ENCODE assay signal across 19 cellular contexts in the genomic region with DNA sequence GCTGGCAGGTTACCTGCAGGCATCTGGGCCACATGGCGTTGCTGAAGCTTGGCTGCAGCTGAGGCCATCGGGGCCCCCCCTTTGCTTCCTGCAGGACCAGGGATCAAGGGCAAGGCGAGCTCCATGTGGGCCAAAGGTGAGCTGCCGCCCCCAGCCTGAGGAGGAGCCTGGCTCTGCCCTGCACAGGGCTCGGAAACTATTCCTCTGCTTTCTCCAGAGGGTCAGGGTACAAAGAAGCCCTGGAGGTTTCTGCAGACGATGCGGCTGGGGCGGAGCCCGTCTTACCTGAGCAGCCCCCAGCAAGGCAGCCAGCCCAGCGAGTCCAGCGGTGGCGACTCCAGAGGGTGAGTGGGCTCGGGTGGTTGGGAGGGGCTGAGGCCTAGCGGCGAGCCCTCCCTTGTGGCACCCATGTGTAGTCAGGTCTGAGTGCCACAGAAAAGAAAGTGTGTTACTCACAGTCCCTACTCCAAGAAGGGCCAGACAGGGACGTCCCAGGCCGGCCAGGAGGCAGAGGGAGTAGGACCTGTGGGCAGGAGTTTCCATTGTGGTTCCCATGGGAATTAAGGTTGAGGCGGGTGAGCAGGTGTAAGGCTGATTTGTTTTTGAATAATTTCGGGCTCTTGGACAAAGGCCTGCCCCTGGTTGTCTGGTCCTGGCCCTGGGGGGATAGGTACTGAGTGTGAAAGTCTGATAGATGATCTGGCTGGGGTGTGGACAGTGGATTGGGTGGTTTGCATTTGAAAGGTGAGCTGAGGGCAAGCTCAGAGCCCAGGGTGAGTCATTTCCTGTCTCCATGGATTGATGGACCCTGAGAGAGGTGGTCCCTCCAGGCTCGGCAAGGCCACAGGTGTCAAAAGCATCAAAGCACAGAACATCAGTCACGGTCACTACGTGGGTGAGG. TPM values are rescaled to one million over a fixed set of nuclear protein-coding genes. Genes with fewer than 3 reads are reported as not detected.
DNase-seq lines count a peak whose midpoint lies in the region; ATAC-seq, FAIRE-seq and TF ChIP-seq lines count a peak whose summit lies in the region.
"Had no signal": no experiment of that assay in that cellular context is flagged by ENCODE, and none has a peak within 500 bp of the region (broad histone marks: within the 10 kb centered on the region; RNA-seq: fewer than 3 reads in every experiment).

No MANE protein-coding gene starts in this region.

- no peak for TF ChIP-seq POLR2A in K562 (conservative IDR thresholded peaks at IDR 0.05)

- TF ChIP-seq EP300 in SK-N-SH (IDR thresholded peaks at IDR 0.05; ENCODE audit: borderline replicate concordance in 1 of 2, low read depth in 1 of 2, low read length in 1 of 2) (no peak), K562 (IDR thresholded peaks at IDR 0.05; ENCODE audit: low read length) (no peak)

- H3K36me3 ChIP-seq in SK-N-SH (replicated peaks in 1 of 2; ENCODE audit: control insufficient read depth in 1 of 2, insufficient read depth in 2 of 2, low read length in 1 of 2) (no peaks in the 10 kb centered on the region), K562 (ENCODE audit: control insufficient read depth, insufficient read depth, low read length) (no peaks in the 10 kb centered on the region)
- H3K36me3 ChIP-seq: BLaER1, left ventricle myocardium inferior, thoracic aorta had no signal

- no peaks in the 10 kb centered on the region for H3K9me2 ChIP-seq in SK-N-SH

- in situ Hi-C loops in K562 (cut with MboI): no loop called here

- H3K4me3 ChIP-seq in SK-N-SH (ENCODE audit: low read depth in 2 of 2, low read length in 1 of 2) (no peak overlapping the region), K562 (no peak overlapping the region)
- H3K4me3 ChIP-seq: BLaER1, hepatocyte, left ventricle myocardium inferior, thoracic aorta had no signal

- FAIRE-seq in K562 (lab: Jason Lieb, UNC): no peak
- FAIRE-seq in urothelium cell line (lab: Jason Lieb, UNC): no peak
- FAIRE-seq: small intestine had no signal

- WGBS in SK-N-SH (ENCODE audit: low lambda C conversion rate): 79% methylated on average over 17 of the region's 22 CpGs
- 11% methylated on average over 11 of the region's 22 CpGs for WGBS in K562 (ENCODE audit: insufficient coverage, low coverage, missing lambda C conversion rate)

- intact Hi-C loops in K562 (cut with micrococcal nuclease): no loop called here

- H3F3A ChIP-seq in SK-N-SH (replicated peaks; ENCODE audit: insufficient read depth): no peaks in the 10 kb centered on the region

- peaks cover 0 to 12% of the 10 kb centered on the region in 2 experiments; a peak in 1 of 4 replicates for H3K4me1 ChIP-seq in SK-N-SH (ENCODE audit: control insufficient read depth in 1 of 2, insufficient read depth in 2 of 2, low read depth in 1 of 2, low read length in 1 of 2)
- H3K4me1 ChIP-seq in K562 (replicated peaks in 1 of 2; ENCODE audit: control insufficient read depth in 2 of 2, insufficient read depth in 2 of 2, low read length in 2 of 2): peaks cover 0 to 12% of the 10 kb centered on the region in 2 experiments; a peak in 3 of 5 replicates
- H3K4me1 ChIP-seq: BLaER1, parathyroid adenoma had no signal

- H3K9me3 ChIP-seq in SK-N-SH (no peaks in the 10 kb centered on the region), K562 (replicated peaks; ENCODE audit: control insufficient read depth, insufficient read depth, low read depth, low read length) (no peaks in the 10 kb centered on the region)
- H3K9me3 ChIP-seq: BLaER1, left ventricle myocardium inferior, thoracic aorta had no signal

- no peaks in the 10 kb centered on the region for H3K27me3 ChIP-seq in SK-N-SH (ENCODE audit: insufficient read depth)
- peaks cover 3 to 28% of the 10 kb centered on the region in 2 experiments; a peak in 3 of 5 replicates for H3K27me3 ChIP-seq in K562 (ENCODE audit: control insufficient read depth in 2 of 2, insufficient read depth in 2 of 2, low read length in 2 of 2)
- H3K27me3 ChIP-seq: BLaER1, hepatocyte had no signal

- H3K79me2 ChIP-seq in SK-N-SH (ENCODE audit: insufficient read depth) (no peaks in the 10 kb centered on the region), K562 (ENCODE audit: control insufficient read depth, insufficient read depth, low read length) (no peaks in the 10 kb centered on the region)
- H3K79me2 ChIP-seq: hepatocyte, parathyroid adenoma had no signal

- CTCF ChIA-PET in SK-N-SH (lab: Yijun Ruan, JAX): interaction anchor here (0.7 kb wide), 1 partner anchor 51 kb away, joined by 3 read pairs; no protein-coding TSS in a partner anchor
- CTCF ChIA-PET in K562 (lab: Yijun Ruan, JAX; ENCODE audit: low intra/inter-chr PET ratio): no interaction called here

- TF ChIP-seq RAD21 in SK-N-SH (IDR thresholded peaks at IDR 0.05; ENCODE audit: low read length) (no peak), K562 (CRISPR knock-in tag; conservative IDR thresholded peaks at IDR 0.05 in 1 of 2, IDR thresholded peaks at IDR 0.05 in 1 of 2) (no peak)

- POLR2A ChIA-PET in SK-N-SH (lab: Yijun Ruan, JAX) (no interaction called here), K562 (lab: Yijun Ruan, JAX) (interaction anchor here (0.6 to 0.9 kb wide), 2 partner anchors 14 to 31 kb away, joined by 3 read pairs; no protein-coding TSS in a partner anchor)

- H2AFZ ChIP-seq in SK-N-SH (ENCODE audit: low read depth) (no peak overlapping the region), K562 (ENCODE audit: low read depth, low read length) (no peak overlapping the region)
- H2AFZ ChIP-seq: hepatocyte, parathyroid adenoma had no signal

- TF ChIP-seq CTCF in SK-N-SH (IDR thresholded peaks at IDR 0.05) (no peak), K562 (IDR thresholded peaks at IDR 0.05 in 2 of 3, conservative IDR thresholded peaks at IDR 0.05 in 1 of 3; ENCODE audit: insufficient read depth in 2 of 3, low read depth in 1 of 3, low read length in 3 of 3) (no peak)

- BruUV-seq in K562 (replicated peaks; lab: Mats Ljungman, UMichigan): no TSS peak

- H3K9ac ChIP-seq in SK-N-SH (no peak overlapping the region), K562 (ENCODE audit: insufficient read depth in 1 of 2, low read depth in 2 of 2, low read length in 2 of 2) (no peak overlapping the region; a peak in 1 of 4 replicates)
- H3K9ac ChIP-seq: BLaER1, parathyroid adenoma had no signal

- ATAC-seq in SK-N-SH treated with all-trans-retinoic acid at 6 μM for 48 hours: no peak
- peak; percentile 49; the same call in 2 of the 3 replicates for ATAC-seq in K562
- ATAC-seq in HG03521 (IDR thresholded peaks at IDR 0.05; ENCODE audit: unreplicated experiment): no peak
- ATAC-seq in HG03139 (IDR thresholded peaks at IDR 0.05; ENCODE audit: unreplicated experiment): no peak
- ATAC-seq: T-cell had no signal

- DNase-seq in SK-N-SH (peak; percentile 14), K562 (ENCODE audit: extremely low read depth in 1 of 4, low spot score in 3 of 4) (peak in 2 of 4 experiments; percentile 2 to 14), kidney tubule cell (ENCODE audit: low spot score) (peak; percentile 3), urothelium cell line (ENCODE audit: low spot score) (peak; percentile 27), NCI-H1092 (lab: John Stamatoyannopoulos, UW) (no peak)
- DNase-seq: 8988T, left ventricle myocardium inferior, NCI-H1436 treated with DMSO at 0.1 percent for 48 hours, NCI-H82, small intestine had no signal

- no peak overlapping the region for H3K4me2 ChIP-seq in SK-N-SH
- no peak overlapping the region for H3K4me2 ChIP-seq in K562 (ENCODE audit: insufficient read depth, low read length)
- H3K4me2 ChIP-seq: BLaER1, hepatocyte had no signal

- no peak overlapping the region for H3K27ac ChIP-seq in SK-N-SH (ENCODE audit: low read depth in 2 of 2, low read length in 1 of 2)
- H3K27ac ChIP-seq in K562 (ENCODE audit: extremely low read depth, low read depth, low read length): no peak overlapping the region
- H3K27ac ChIP-seq: BLaER1, hepatocyte, left ventricle myocardium inferior, parathyroid adenoma, thoracic aorta, VCaP had no signal

- H4K20me1 ChIP-seq in SK-N-SH (ENCODE audit: insufficient read depth): no peaks in the 10 kb centered on the region
- no peaks in the 10 kb centered on the region for H4K20me1 ChIP-seq in K562 (replicated peaks; ENCODE audit: control insufficient read depth, insufficient read depth, low read length)
- H4K20me1 ChIP-seq: BLaER1 had no signal

- no peaks in the 10 kb centered on the region for H3K9me1 ChIP-seq in K562 (ENCODE audit: control insufficient read depth, insufficient read depth, low read length)

RNA-seq across cellular contexts. Expression of gene CFAP100, which starts 25.4 kb away (rescaled TPM):
- polyA plus RNA-seq in SK-N-SH (2012; rRNA removed) (not detected in 2 replicates), K562 (2011; rRNA removed) (not detected in 2 replicates), K562 (2014; fragmentation: Illumina TruSeq; extraction: Trizol) (not detected in 2 replicates), K562 (2014; fragmentation: Nextera tagmentation; extraction: Ambion mirVana) (not detected), K562 (2014; rRNA removed) (not detected in 2 replicates)
- not detected in 2 replicates for polyA plus RNA-seq in SK-N-SH (2012; cell fraction: cytosol; rRNA removed)
- not detected in 2 replicates for polyA plus RNA-seq in SK-N-SH (2012; cell fraction: nucleus; rRNA removed)
- not detected in 2 replicates for total RNA-seq in K562 (2011; cell fraction: chromatin; rRNA removed; ENCODE audit: low replicate concordance)
- not detected in 2 replicates for total RNA-seq in K562 (2011; cell fraction: nucleolus; rRNA removed)
- total RNA-seq in K562 (2011; cell fraction: nucleoplasm; rRNA removed): not detected in 2 replicates
- total RNA-seq in K562 (2014; rRNA removed) (not detected in 2 replicates), K562 (2014; rRNA removed; fragmentation: Illumina TruSeq; extraction: Trizol) (not detected in 2 replicates), K562 (2015; rRNA removed; fragmentation: Illumina TruSeq; extraction: Trizol) (not detected in 2 replicates), K562 (2021) (not detected in 2 replicates)
- not detected in 2 replicates for polyA plus RNA-seq in K562 (2011; cell fraction: cytosol; rRNA removed)
- not detected in 2 replicates for polyA plus RNA-seq in K562 (2011; cell fraction: nucleus; rRNA removed)
- not detected in 2 replicates for polyA plus RNA-seq in K562 (2012)
- not detected in 2 replicates for polyA minus RNA-seq in K562 (2011; rRNA and poly(A)+ RNA removed)
- polyA minus RNA-seq in K562 (2011; cell fraction: cytosol; rRNA and poly(A)+ RNA removed): not detected in 2 replicates
- polyA minus RNA-seq in K562 (2011; cell fraction: nucleus; rRNA and poly(A)+ RNA removed): not detected in 2 replicates
- total RNA-seq: hepatocyte, left ventricle myocardium inferior, T-cell, thoracic aorta had no signal
- polyA plus RNA-seq: hepatocyte, small intestine had no signal

RNA-seq across cellular contexts. Expression of gene ZXDC, which starts 55.6 kb away (rescaled TPM):
- polyA plus RNA-seq in SK-N-SH (2012; rRNA removed): 8.5 and 9.1 TPM in 2 replicates
- polyA plus RNA-seq in SK-N-SH (2012; cell fraction: cytosol; rRNA removed): 4.4 and 6.4 TPM in 2 replicates
- 25.7 and 27.7 TPM in 2 replicates for polyA plus RNA-seq in SK-N-SH (2012; cell fraction: nucleus; rRNA removed)
- total RNA-seq in K562 (2011; cell fraction: chromatin; rRNA removed; ENCODE audit: low replicate concordance): 35.8 and 48.6 TPM in 2 replicates
- total RNA-seq in K562 (2011; cell fraction: nucleolus; rRNA removed): 26.0 and 27.4 TPM in 2 replicates
- total RNA-seq in K562 (2011; cell fraction: nucleoplasm; rRNA removed): 29.9 and 33.1 TPM in 2 replicates
- 9.8 and 12.2 TPM in 2 replicates for total RNA-seq in K562 (2014; rRNA removed)
- 5.9 and 6.1 TPM in 2 replicates for total RNA-seq in K562 (2014; rRNA removed; fragmentation: Illumina TruSeq; extraction: Trizol)
- 7.0 and 7.6 TPM in 2 replicates for total RNA-seq in K562 (2015; rRNA removed; fragmentation: Illumina TruSeq; extraction: Trizol)
- 12.8 and 13.4 TPM in 2 replicates for total RNA-seq in K562 (2021)
- polyA plus RNA-seq in K562 (2011; rRNA removed): 6.9 and 9.5 TPM in 2 replicates
- polyA plus RNA-seq in K562 (2011; cell fraction: cytosol; rRNA removed): 9.3 and 9.4 TPM in 2 replicates
- 23.7 and 30.8 TPM in 2 replicates for polyA plus RNA-seq in K562 (2011; cell fraction: nucleus; rRNA removed)
- 6.2 and 12.2 TPM in 2 replicates for polyA plus RNA-seq in K562 (2012)
- polyA plus RNA-seq in K562 (2014; fragmentation: Illumina TruSeq; extraction: Trizol): 7.5 and 8.6 TPM in 2 replicates
- under 1 TPM; 0.59 to 0.65 TPM for polyA plus RNA-seq in K562 (2014; fragmentation: Nextera tagmentation; extraction: Ambion mirVana)
- polyA plus RNA-seq in K562 (2014; rRNA removed): 7.3 and 8.0 TPM in 2 replicates
- polyA minus RNA-seq in K562 (2011; rRNA and poly(A)+ RNA removed): 10.4 and 11.4 TPM in 2 replicates
- polyA minus RNA-seq in K562 (2011; cell fraction: cytosol; rRNA and poly(A)+ RNA removed): 9.3 and 13.4 TPM in 2 replicates
- 15.3 and 19.2 TPM in 2 replicates for polyA minus RNA-seq in K562 (2011; cell fraction: nucleus; rRNA and poly(A)+ RNA removed)
